Comparison of ENCODE assay signal across 8 cellular contexts in the genomic region with DNA sequence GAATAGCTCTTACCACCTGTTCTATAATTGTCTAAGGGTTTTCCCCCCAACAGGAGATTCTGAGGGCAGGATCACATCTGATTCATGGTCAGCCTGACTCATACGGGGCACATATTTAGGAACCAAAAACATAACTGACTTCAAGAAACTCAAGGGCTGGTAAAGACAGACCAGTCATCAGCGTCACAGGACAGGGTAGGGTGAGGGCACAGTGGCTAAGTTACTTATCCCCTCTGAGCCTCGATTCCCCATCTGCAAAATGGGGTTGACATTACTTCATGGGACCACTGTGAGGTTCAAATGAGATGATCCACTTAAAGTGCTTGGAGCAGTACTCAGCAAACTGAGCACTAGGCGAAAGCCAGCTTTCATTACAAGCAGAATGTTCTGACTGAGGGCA.
DNase-seq lines count a peak whose midpoint lies in the region; ATAC-seq lines count a peak whose summit lies in the region.

No MANE protein-coding gene starts in this region.

- peak overlapping the region; percentile 91 for H3K4me3 ChIP-seq in iPS-20b (ENCODE audit: low read length)

- H3K4me1 Mint-ChIP-seq in activated naive CD8-positive, alpha-beta T cell treated with anti-CD3 and anti-CD28 coated beads, Interleukin-2, amount 50 U/mL, for 24 hours: peaks cover 33% of the 10 kb centered on the region

- no peaks in the 10 kb centered on the region for H3K9me3 ChIP-seq in iPS-20b (ENCODE audit: insufficient read depth, low read depth, low read length)

- H3K9me3 Mint-ChIP-seq in activated naive CD8-positive, alpha-beta T cell treated with anti-CD3 and anti-CD28 coated beads, Interleukin-2, amount 50 U/mL, for 24 hours: no peaks in the 10 kb centered on the region

- H3K27me3 ChIP-seq in iPS-20b (ENCODE audit: insufficient read depth, low read length): peaks cover 6% of the 10 kb centered on the region; the same call in 1 of the 2 replicates

- H3K4me3 Mint-ChIP-seq in activated naive CD8-positive, alpha-beta T cell treated with anti-CD3 and anti-CD28 coated beads, Interleukin-2, amount 50 U/mL, for 24 hours: no peak overlapping the region

- peaks cover 15% of the 10 kb centered on the region for H3K36me3 ChIP-seq in iPS-20b (ENCODE audit: insufficient read depth, low read depth, low read length)

- H3K27ac Mint-ChIP-seq in activated naive CD8-positive, alpha-beta T cell treated with anti-CD3 and anti-CD28 coated beads, Interleukin-2, amount 50 U/mL, for 24 hours: peak overlapping the region; percentile 97

- H3K36me3 Mint-ChIP-seq in activated naive CD8-positive, alpha-beta T cell treated with anti-CD3 and anti-CD28 coated beads, Interleukin-2, amount 50 U/mL, for 24 hours (ENCODE audit: low read depth): peaks cover 15% of the 10 kb centered on the region

- H3K27me3 Mint-ChIP-seq in activated naive CD8-positive, alpha-beta T cell treated with anti-CD3 and anti-CD28 coated beads, Interleukin-2, amount 50 U/mL, for 24 hours: no peaks in the 10 kb centered on the region

- peak; percentile 62 for DNase-seq in AG20443 (ENCODE audit: low spot score)
- DNase-seq in NCI-H226: peak; percentile 2
- DNase-seq in activated naive CD8-positive, alpha-beta T cell treated with anti-CD3 and anti-CD28 coated beads, Interleukin-2, amount 50 U/mL, for 24 hours: peak; percentile 59
- peak; percentile 40 to 47 for DNase-seq in stimulated activated CD4-positive, alpha-beta T cell treated with anti-CD3 and anti-CD28 coated beads, Interleukin-2, amount 100 ng/mL, for 48 hours
- no peak for DNase-seq in COR-L47 (lab: John Stamatoyannopoulos, UW)
- DNase-seq in GDM1 (lab: John Stamatoyannopoulos, UW): no peak

- no peak overlapping the region for H3K27ac ChIP-seq in iPS-20b (ENCODE audit: low read length)

- ATAC-seq in GM21390 (IDR thresholded peaks at IDR 0.05; ENCODE audit: unreplicated experiment): peak; percentile 33
- peak; percentile 95 for ATAC-seq in activated naive CD8-positive, alpha-beta T cell treated with anti-CD3 and anti-CD28 coated beads, Interleukin-2, amount 50 U/mL, for 24 hours

- peaks cover 14% of the 10 kb centered on the region for H3K4me1 ChIP-seq in iPS-20b (ENCODE audit: insufficient read depth, low read length)

- peak overlapping the region; percentile 79; the same call in 1 of the 2 replicates for H3K9ac ChIP-seq in iPS-20b (ENCODE audit: low read depth, low read length)

Comparison
In these comparisons a context has a peak if more than half of its experiments do, and no peak if none do; other contexts are left out.
1. DNase-seq: peak in AG20443 (single experiment), NCI-H226 (single experiment), activated naive CD8-positive, alpha-beta T cell treated with anti-CD3 and anti-CD28 coated beads, Interleukin-2, amount 50 U/mL, for 24 hours (single experiment) and stimulated activated CD4-positive, alpha-beta T cell treated with anti-CD3 and anti-CD28 coated beads, Interleukin-2, amount 100 ng/mL, for 48 hours (2 of 2); none in COR-L47 (single experiment) and GDM1 (single experiment).